In the genomic region with DNA sequence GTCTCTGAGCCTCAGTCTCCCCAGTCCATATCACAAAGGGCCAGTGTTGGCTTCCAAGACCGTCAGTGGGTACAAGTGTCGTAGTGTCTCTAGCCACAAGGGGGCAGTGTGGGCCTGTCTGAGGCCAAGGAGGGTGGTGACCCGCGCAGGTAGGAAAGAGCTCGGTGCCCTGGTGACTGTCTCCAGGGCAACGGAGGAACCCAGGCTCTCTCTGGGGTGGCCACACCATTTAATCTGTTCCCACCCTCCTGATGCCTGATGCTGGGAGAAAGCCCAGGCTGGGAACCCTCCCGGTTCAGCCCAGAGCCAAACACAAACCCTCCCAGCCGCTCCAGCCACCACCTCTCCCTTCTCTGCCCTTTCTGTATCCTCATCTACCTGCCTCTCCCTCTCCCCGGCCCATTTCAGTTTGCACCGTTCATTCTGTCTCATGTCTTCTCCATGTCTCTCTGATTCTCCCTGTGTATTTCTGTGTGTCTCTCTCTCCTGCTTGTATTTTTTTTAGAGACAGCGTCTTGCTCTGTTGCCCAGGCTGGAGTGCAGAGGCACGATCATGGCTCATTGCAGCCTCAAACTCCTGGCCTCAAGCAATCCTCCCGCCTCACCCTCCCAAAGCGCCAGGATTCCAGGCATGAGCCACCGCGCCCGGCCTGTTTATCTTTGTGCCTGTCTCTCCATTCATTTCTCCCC, we compare ENCODE assay signal across 2 cellular contexts.
TF ChIP-seq lines count a peak whose summit lies in the region.

No MANE protein-coding gene starts in this region.

TF ChIP-seq in A549, 52 proteins besides CTCF, POLR2A, EP300 and RAD21:
- no peak for TF ChIP-seq NPAS2 (CRISPR knock-in tag; IDR thresholded peaks at IDR 0.05; ENCODE audit: borderline replicate concordance)
- peak; percentile 94 for TF ChIP-seq SMC3 (IDR thresholded peaks at IDR 0.05)
- peak; percentile 37; the same call in 1 of the 2 replicates for TF ChIP-seq RFX5 (IDR thresholded peaks at IDR 0.05)
- TF ChIP-seq RNF2 (IDR thresholded peaks at IDR 0.05; ENCODE audit: borderline replicate concordance, low read depth) = no peak
TF ChIP-seq in A549: peak in this region for 2.

TF ChIP-seq in K562, 482 proteins besides CTCF, POLR2A, EP300 and RAD21 (continues in another document):
- TF ChIP-seq, protein P1, sequence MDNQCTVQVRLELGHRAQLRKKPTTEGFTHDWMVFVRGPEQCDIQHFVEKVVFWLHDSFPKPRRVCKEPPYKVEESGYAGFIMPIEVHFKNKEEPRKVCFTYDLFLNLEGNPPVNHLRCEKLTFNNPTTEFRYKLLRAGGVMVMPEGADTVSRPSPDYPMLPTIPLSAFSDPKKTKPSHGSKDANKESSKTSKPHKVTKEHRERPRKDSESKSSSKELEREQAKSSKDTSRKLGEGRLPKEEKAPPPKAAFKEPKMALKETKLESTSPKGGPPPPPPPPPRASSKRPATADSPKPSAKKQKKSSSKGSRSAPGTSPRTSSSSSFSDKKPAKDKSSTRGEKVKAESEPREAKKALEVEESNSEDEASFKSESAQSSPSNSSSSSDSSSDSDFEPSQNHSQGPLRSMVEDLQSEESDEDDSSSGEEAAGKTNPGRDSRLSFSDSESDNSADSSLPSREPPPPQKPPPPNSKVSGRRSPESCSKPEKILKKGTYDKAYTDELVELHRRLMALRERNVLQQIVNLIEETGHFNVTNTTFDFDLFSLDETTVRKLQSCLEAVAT (IDR thresholded peaks at IDR 0.05) = no peak
- TF ChIP-seq CXXC5 (CRISPR knock-in tag; IDR thresholded peaks at IDR 0.05) = no peak
- TF ChIP-seq CBX8 (IDR thresholded peaks at IDR 0.05; ENCODE audit: borderline replicate concordance, extremely low read depth, low read depth, low read length, poor library complexity, severe bottlenecking) = no peak
- peak; percentile 46; the same call in 1 of the 2 replicates for TF ChIP-seq ZNF263 (CRISPR knock-in tag; IDR thresholded peaks at IDR 0.05; ENCODE audit: borderline replicate concordance)
- TF ChIP-seq, protein P2, sequence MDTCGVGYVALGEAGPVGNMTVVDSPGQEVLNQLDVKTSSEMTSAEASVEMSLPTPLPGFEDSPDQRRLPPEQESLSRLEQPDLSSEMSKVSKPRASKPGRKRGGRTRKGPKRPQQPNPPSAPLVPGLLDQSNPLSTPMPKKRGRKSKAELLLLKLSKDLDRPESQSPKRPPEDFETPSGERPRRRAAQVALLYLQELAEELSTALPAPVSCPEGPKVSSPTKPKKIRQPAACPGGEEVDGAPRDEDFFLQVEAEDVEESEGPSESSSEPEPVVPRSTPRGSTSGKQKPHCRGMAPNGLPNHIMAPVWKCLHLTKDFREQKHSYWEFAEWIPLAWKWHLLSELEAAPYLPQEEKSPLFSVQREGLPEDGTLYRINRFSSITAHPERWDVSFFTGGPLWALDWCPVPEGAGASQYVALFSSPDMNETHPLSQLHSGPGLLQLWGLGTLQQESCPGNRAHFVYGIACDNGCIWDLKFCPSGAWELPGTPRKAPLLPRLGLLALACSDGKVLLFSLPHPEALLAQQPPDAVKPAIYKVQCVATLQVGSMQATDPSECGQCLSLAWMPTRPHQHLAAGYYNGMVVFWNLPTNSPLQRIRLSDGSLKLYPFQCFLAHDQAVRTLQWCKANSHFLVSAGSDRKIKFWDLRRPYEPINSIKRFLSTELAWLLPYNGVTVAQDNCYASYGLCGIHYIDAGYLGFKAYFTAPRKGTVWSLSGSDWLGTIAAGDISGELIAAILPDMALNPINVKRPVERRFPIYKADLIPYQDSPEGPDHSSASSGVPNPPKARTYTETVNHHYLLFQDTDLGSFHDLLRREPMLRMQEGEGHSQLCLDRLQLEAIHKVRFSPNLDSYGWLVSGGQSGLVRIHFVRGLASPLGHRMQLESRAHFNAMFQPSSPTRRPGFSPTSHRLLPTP (IDR thresholded peaks at IDR 0.05; ENCODE audit: borderline replicate concordance, extremely low read depth, insufficient read length) = no peak
- no peak for TF ChIP-seq ZNF644 (tag; IDR thresholded peaks at IDR 0.05; ENCODE audit: low read depth)
- TF ChIP-seq, protein P3, sequence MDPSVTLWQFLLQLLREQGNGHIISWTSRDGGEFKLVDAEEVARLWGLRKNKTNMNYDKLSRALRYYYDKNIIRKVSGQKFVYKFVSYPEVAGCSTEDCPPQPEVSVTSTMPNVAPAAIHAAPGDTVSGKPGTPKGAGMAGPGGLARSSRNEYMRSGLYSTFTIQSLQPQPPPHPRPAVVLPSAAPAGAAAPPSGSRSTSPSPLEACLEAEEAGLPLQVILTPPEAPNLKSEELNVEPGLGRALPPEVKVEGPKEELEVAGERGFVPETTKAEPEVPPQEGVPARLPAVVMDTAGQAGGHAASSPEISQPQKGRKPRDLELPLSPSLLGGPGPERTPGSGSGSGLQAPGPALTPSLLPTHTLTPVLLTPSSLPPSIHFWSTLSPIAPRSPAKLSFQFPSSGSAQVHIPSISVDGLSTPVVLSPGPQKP (CRISPR knock-in tag; IDR thresholded peaks at IDR 0.05) = no peak
- TF ChIP-seq, protein P4, sequence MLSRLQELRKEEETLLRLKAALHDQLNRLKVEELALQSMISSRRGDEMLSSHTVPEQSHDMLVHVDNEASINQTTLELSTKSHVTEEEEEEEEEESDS (CRISPR knock-in tag; IDR thresholded peaks at IDR 0.05) = no peak
- no peak for TF ChIP-seq POLR2AphosphoS5 (IDR thresholded peaks at IDR 0.05; ENCODE audit: control insufficient read depth, insufficient read depth, low read depth, low read length)
- no peak for TF ChIP-seq CBX5 (IDR thresholded peaks at IDR 0.05; ENCODE audit: borderline replicate concordance, low read depth)
- peak; percentile 18 to 32; a peak in 2 of 4 replicates for TF ChIP-seq NRF1 (conservative IDR thresholded peaks at IDR 0.05 in 1 of 2, IDR thresholded peaks at IDR 0.05 in 1 of 2)
- TF ChIP-seq, protein P5, sequence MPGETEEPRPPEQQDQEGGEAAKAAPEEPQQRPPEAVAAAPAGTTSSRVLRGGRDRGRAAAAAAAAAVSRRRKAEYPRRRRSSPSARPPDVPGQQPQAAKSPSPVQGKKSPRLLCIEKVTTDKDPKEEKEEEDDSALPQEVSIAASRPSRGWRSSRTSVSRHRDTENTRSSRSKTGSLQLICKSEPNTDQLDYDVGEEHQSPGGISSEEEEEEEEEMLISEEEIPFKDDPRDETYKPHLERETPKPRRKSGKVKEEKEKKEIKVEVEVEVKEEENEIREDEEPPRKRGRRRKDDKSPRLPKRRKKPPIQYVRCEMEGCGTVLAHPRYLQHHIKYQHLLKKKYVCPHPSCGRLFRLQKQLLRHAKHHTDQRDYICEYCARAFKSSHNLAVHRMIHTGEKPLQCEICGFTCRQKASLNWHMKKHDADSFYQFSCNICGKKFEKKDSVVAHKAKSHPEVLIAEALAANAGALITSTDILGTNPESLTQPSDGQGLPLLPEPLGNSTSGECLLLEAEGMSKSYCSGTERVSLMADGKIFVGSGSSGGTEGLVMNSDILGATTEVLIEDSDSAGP (CRISPR knock-in tag; IDR thresholded peaks at IDR 0.05) = no peak
- no peak for TF ChIP-seq RBM17 (IDR thresholded peaks at IDR 0.05; ENCODE audit: borderline replicate concordance, low read depth, low read length)
- TF ChIP-seq, protein P6, sequence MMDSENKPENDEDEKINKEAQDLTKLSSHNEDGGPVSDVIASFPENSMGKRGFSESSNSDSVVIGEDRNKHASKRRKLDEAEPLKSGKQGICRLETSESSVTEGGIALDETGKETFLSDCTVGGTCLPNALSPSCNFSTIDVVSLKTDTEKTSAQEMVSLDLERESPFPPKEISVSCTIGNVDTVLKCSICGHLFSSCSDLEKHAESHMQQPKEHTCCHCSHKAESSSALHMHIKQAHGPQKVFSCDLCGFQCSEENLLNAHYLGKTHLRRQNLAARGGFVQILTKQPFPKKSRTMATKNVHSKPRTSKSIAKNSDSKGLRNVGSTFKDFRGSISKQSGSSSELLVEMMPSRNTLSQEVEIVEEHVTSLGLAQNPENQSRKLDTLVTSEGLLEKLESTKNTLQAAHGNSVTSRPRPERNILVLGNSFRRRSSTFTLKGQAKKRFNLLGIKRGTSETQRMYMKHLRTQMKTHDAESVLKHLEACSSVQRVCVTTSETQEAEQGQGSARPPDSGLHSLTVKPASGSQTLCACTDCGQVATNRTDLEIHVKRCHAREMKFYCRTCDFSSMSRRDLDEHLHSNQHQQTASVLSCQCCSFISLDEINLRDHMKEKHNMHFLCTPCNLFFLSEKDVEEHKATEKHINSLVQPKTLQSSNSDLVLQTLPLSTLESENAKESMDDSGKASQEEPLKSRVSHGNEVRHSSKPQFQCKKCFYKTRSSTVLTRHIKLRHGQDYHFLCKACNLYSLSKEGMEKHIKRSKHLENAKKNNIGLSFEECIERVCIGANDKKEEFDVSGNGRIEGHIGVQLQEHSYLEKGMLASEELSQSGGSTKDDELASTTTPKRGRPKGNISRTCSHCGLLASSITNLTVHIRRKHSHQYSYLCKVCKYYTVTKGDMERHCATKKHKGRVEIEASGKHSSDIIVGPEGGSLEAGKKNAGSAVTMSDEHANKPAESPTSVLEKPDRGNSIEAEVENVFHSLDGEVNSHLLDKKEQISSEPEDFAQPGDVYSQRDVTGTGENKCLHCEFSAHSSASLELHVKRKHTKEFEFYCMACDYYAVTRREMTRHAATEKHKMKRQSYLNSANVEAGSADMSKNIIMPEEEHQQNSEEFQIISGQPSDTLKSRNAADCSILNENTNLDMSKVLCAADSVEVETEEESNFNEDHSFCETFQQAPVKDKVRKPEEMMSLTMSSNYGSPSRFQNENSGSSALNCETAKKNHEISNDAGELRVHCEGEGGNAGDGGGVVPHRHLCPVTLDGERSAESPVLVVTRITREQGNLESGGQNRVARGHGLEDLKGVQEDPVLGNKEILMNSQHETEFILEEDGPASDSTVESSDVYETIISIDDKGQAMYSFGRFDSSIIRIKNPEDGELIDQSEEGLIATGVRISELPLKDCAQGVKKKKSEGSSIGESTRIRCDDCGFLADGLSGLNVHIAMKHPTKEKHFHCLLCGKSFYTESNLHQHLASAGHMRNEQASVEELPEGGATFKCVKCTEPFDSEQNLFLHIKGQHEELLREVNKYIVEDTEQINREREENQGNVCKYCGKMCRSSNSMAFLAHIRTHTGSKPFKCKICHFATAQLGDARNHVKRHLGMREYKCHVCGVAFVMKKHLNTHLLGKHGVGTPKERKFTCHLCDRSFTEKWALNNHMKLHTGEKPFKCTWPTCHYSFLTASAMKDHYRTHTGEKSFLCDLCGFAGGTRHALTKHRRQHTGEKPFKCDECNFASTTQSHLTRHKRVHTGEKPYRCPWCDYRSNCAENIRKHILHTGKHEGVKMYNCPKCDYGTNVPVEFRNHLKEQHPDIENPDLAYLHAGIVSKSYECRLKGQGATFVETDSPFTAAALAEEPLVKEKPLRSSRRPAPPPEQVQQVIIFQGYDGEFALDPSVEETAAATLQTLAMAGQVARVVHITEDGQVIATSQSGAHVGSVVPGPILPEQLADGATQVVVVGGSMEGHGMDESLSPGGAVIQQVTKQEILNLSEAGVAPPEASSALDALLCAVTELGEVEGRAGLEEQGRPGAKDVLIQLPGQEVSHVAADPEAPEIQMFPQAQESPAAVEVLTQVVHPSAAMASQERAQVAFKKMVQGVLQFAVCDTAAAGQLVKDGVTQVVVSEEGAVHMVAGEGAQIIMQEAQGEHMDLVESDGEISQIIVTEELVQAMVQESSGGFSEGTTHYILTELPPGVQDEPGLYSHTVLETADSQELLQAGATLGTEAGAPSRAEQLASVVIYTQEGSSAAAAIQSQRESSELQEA (IDR thresholded peaks at IDR 0.05; ENCODE audit: low read depth) = no peak
- TF ChIP-seq ZNF766 (CRISPR knock-in tag; conservative IDR thresholded peaks at IDR 0.05) = no peak
- TF ChIP-seq MTF1 (CRISPR knock-in tag; IDR thresholded peaks at IDR 0.05; ENCODE audit: borderline replicate concordance) = no peak
- TF ChIP-seq MED1 (CRISPR knock-in tag; IDR thresholded peaks at IDR 0.05; ENCODE audit: borderline replicate concordance) = no peak
- TF ChIP-seq, protein P7, sequence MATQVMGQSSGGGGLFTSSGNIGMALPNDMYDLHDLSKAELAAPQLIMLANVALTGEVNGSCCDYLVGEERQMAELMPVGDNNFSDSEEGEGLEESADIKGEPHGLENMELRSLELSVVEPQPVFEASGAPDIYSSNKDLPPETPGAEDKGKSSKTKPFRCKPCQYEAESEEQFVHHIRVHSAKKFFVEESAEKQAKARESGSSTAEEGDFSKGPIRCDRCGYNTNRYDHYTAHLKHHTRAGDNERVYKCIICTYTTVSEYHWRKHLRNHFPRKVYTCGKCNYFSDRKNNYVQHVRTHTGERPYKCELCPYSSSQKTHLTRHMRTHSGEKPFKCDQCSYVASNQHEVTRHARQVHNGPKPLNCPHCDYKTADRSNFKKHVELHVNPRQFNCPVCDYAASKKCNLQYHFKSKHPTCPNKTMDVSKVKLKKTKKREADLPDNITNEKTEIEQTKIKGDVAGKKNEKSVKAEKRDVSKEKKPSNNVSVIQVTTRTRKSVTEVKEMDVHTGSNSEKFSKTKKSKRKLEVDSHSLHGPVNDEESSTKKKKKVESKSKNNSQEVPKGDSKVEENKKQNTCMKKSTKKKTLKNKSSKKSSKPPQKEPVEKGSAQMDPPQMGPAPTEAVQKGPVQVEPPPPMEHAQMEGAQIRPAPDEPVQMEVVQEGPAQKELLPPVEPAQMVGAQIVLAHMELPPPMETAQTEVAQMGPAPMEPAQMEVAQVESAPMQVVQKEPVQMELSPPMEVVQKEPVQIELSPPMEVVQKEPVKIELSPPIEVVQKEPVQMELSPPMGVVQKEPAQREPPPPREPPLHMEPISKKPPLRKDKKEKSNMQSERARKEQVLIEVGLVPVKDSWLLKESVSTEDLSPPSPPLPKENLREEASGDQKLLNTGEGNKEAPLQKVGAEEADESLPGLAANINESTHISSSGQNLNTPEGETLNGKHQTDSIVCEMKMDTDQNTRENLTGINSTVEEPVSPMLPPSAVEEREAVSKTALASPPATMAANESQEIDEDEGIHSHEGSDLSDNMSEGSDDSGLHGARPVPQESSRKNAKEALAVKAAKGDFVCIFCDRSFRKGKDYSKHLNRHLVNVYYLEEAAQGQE (CRISPR knock-in tag; IDR thresholded peaks at IDR 0.05; ENCODE audit: low read depth) = no peak
- no peak for TF ChIP-seq NFE2L1 (tag; IDR thresholded peaks at IDR 0.05; ENCODE audit: borderline replicate concordance, low read depth)
- no peak for TF ChIP-seq BCOR (IDR thresholded peaks at IDR 0.05)
- TF ChIP-seq, protein P8, sequence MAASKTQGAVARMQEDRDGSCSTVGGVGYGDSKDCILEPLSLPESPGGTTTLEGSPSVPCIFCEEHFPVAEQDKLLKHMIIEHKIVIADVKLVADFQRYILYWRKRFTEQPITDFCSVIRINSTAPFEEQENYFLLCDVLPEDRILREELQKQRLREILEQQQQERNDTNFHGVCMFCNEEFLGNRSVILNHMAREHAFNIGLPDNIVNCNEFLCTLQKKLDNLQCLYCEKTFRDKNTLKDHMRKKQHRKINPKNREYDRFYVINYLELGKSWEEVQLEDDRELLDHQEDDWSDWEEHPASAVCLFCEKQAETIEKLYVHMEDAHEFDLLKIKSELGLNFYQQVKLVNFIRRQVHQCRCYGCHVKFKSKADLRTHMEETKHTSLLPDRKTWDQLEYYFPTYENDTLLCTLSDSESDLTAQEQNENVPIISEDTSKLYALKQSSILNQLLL (CRISPR knock-in tag; IDR thresholded peaks at IDR 0.05; ENCODE audit: borderline replicate concordance) = no peak
- TF ChIP-seq CCNT2 (IDR thresholded peaks at IDR 0.05; ENCODE audit: borderline replicate concordance, extremely low read depth, insufficient read length, low read depth, low read length) = no peak
- TF ChIP-seq PHF8 (IDR thresholded peaks at IDR 0.05; ENCODE audit: borderline replicate concordance, low read length) = no peak
